2 cellular contexts compared by ENCODE assay signal in genomic region chr15:43920201-43920600, GRCh38.
TF ChIP-seq lines count a peak whose summit lies in the region.

No MANE protein-coding gene starts in this region.

TF ChIP-seq in IMR-90, 13 proteins besides CTCF, POLR2A, EP300 and RAD21 (continued from another document):
- TF ChIP-seq USF2 (IDR thresholded peaks at IDR 0.05; ENCODE audit: low read depth, low read length) (no peak), ELK1 (IDR thresholded peaks at IDR 0.05; ENCODE audit: borderline replicate concordance, low read depth, low read length) (no peak), SMC3 (IDR thresholded peaks at IDR 0.05; ENCODE audit: low read depth, low read length) (no peak), CEBPB (IDR thresholded peaks at IDR 0.05; ENCODE audit: low read depth, low read length) (no peak), CHD1 (IDR thresholded peaks at IDR 0.05; ENCODE audit: low read depth, low read length) (no peak), MAFK (IDR thresholded peaks at IDR 0.05; ENCODE audit: low read depth, low read length) (no peak), RFX5 (IDR thresholded peaks at IDR 0.05; ENCODE audit: low read depth, low read length) (no peak), FOS (IDR thresholded peaks at IDR 0.05; ENCODE audit: low read depth, low read length) (no peak), NFE2L2 (IDR thresholded peaks at IDR 0.05; ENCODE audit: low read depth, low read length) (no peak), MAZ (IDR thresholded peaks at IDR 0.05; ENCODE audit: borderline replicate concordance, low read depth, low read length) (no peak), MXI1 (IDR thresholded peaks at IDR 0.05; ENCODE audit: borderline replicate concordance, low read depth, low read length) (no peak)

TF ChIP-seq in SK-N-SH, 30 proteins besides CTCF, POLR2A, EP300 and RAD21 (continued from another document):
- TF ChIP-seq NFIC (IDR thresholded peaks at IDR 0.05; ENCODE audit: borderline replicate concordance) (no peak), MXI1 (IDR thresholded peaks at IDR 0.05; ENCODE audit: low read depth, low read length) (no peak), IRF3 (IDR thresholded peaks at IDR 0.05; ENCODE audit: low read depth, low read length) (no peak), REST (IDR thresholded peaks at IDR 0.05; ENCODE audit: low read depth, low read length) (no peak), JUND (IDR thresholded peaks at IDR 0.05) (no peak), MAX (IDR thresholded peaks at IDR 0.05; ENCODE audit: low read depth) (no peak)
